Comparison of ENCODE assay signal across 8 cellular contexts in genomic region chr2:199985625-199986207, GRCh38. TPM values are rescaled to one million over a fixed set of nuclear protein-coding genes. Genes with fewer than 3 reads are reported as not detected.
DNase-seq lines count a peak whose midpoint lies in the region; ATAC-seq and TF ChIP-seq lines count a peak whose summit lies in the region.

No MANE protein-coding gene starts in this region.

- H3K27me3 Mint-ChIP-seq in osteocyte (ENCODE audit: unreplicated experiment): no peaks in the 10 kb centered on the region

- H3K27ac ChIP-seq in Peyer's patch: no peak overlapping the region

- H3K4me1 Mint-ChIP-seq in osteocyte (ENCODE audit: unreplicated experiment): peaks cover 6% of the 10 kb centered on the region

- H3K27ac Mint-ChIP-seq in osteocyte (ENCODE audit: unreplicated experiment): no peak overlapping the region

- H3K4me1 ChIP-seq in Peyer's patch: no peaks in the 10 kb centered on the region

- H3K4me3 ChIP-seq in Jurkat, Clone E6-1 (ENCODE audit: low read length): no peak overlapping the region
- H3K4me3 ChIP-seq in Peyer's patch: no peak overlapping the region
- no peak overlapping the region for H3K4me3 ChIP-seq in fibroblast of the aortic adventitia (ENCODE audit: low read depth, low read length)

- intact Hi-C loops in posterior vena cava (cut with DNase I): no loop called here

- H3K9me3 ChIP-seq in Peyer's patch: no peaks in the 10 kb centered on the region

- no peaks in the 10 kb centered on the region for H3K36me3 Mint-ChIP-seq in osteocyte (ENCODE audit: unreplicated experiment)

- no peak for TF ChIP-seq POLR2A in Peyer's patch (IDR thresholded peaks at IDR 0.05)

- DNase-seq in CMK (ENCODE audit: low read depth): peak; percentile 80
- DNase-seq in Jurkat, Clone E6-1 (ENCODE audit: low read depth, low spot score): peak; percentile 72
- peak in 2 of 3 donors; percentile 26 to 84 for DNase-seq in Peyer's patch
- peak; percentile 29 for DNase-seq in activated T-cell treated with anti-CD3 and anti-CD28 coated beads, Interleukin-2, amount 50 U/mL, for 1 hour
- peak; percentile 65 for DNase-seq in fibroblast of the aortic adventitia (ENCODE audit: low read depth)
- no peak for DNase-seq in osteocyte (ENCODE audit: extremely low spot score, unreplicated experiment)
- DNase-seq in posterior vena cava (ENCODE audit: low spot score): no peak

- H3K36me3 ChIP-seq in Peyer's patch: no peaks in the 10 kb centered on the region

- no peak overlapping the region for H3K4me3 Mint-ChIP-seq in osteocyte (ENCODE audit: unreplicated experiment)

- ATAC-seq in GM21381 (IDR thresholded peaks at IDR 0.05; ENCODE audit: unreplicated experiment): peak; percentile 77

- peak in 4 of 6 experiments; percentile 46 to 77 (median 67) for TF ChIP-seq CTCF in Peyer's patch (IDR thresholded peaks at IDR 0.05)
- TF ChIP-seq CTCF in fibroblast of the aortic adventitia (IDR thresholded peaks at IDR 0.05; ENCODE audit: insufficient read depth, low read length): peak; percentile 63
- TF ChIP-seq CTCF in osteocyte (IDR thresholded peaks at IDR 0.05): peak; percentile 74

- no peaks in the 10 kb centered on the region for H3K27me3 ChIP-seq in Peyer's patch

- H3K9me3 Mint-ChIP-seq in osteocyte (ENCODE audit: unreplicated experiment): no peaks in the 10 kb centered on the region

RNA-seq across cellular contexts. Expression of gene MAIP1, which starts 30.3 kb away (rescaled TPM):
- 46.1 TPM for polyA plus RNA-seq in Jurkat, Clone E6-1 (2012; ENCODE audit: insufficient read depth, insufficient read length)
- total RNA-seq in Peyer's patch (10 to 100 TPM in 3 of 4 donors, 1 to 10 TPM in 1; 8.3 to 58.2 (median 26.8) TPM), fibroblast of the aortic adventitia (ENCODE audit: low replicate concordance) (5.6 and 23.3 TPM in 2 replicates), osteocyte (12.0 and 13.8 TPM in 2 replicates), posterior vena cava (10 to 100 TPM; 12.3 to 14.1 TPM)

RNA-seq across cellular contexts. Expression of gene TYW5, which starts 30.4 kb away (rescaled TPM):
- polyA plus RNA-seq in Jurkat, Clone E6-1 (2012; ENCODE audit: insufficient read depth, insufficient read length): 5.6 TPM
- total RNA-seq in Peyer's patch (10 to 100 TPM in 3 of 4 donors, 1 to 10 TPM in 1; 7.4 to 18.8 (median 14.6) TPM), fibroblast of the aortic adventitia (ENCODE audit: low replicate concordance) (7.8 and 8.3 TPM in 2 replicates), osteocyte (7.4 and 7.9 TPM in 2 replicates), posterior vena cava (1 to 10 TPM; 5.7 to 6.0 TPM)

Comparison
In these comparisons a context has a peak if more than half of its experiments do, and no peak if none do; other contexts are left out.
1. DNase-seq: peak in CMK (single experiment), Jurkat, Clone E6-1 (single experiment), Peyer's patch (2 of 3), activated T-cell treated with anti-CD3 and anti-CD28 coated beads, Interleukin-2, amount 50 U/mL, for 1 hour (single experiment) and fibroblast of the aortic adventitia (single experiment); none in osteocyte (single experiment) and posterior vena cava (single experiment).
2. Peak in every context shown above with its lines, with median percentiles within 50 percentile points of each other: CTCF ChIP-seq.